10 cellular contexts compared by ENCODE assay signal in the genomic region with DNA sequence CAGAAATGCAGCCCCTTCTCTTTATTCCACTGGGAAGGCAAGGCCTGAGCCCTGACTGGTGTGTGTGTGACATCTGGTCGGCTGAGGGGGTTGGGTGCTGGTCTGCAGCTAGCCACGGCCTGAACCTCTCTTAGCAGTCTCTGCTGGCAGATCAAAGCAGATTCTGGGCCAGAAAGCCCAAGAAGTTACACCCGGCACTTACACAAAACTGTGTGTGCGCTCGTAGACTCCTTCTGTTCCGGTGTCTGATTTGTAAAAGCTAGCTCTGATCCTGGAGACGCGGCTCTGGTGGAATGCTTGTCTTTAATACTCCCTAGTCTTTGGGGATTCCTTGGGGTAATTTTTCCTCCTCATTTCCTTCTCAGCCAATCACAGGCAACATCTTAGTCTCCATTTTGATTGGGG. TPM values are rescaled to one million over a fixed set of nuclear protein-coding genes. Genes with fewer than 3 reads are reported as not detected.
DNase-seq lines count a peak whose midpoint lies in the region; ATAC-seq and TF ChIP-seq lines count a peak whose summit lies in the region.
"Had no signal": no experiment of that assay in that cellular context is flagged by ENCODE, and none has a peak within 500 bp of the region (broad histone marks: within the 10 kb centered on the region; RNA-seq: fewer than 3 reads in every experiment).

No MANE protein-coding gene starts in this region.

- peak overlapping the region; percentile 48 to 88 (median 62) for H3K27ac ChIP-seq in upper lobe of left lung
- H3K27ac ChIP-seq in RWPE1, result no peak overlapping the region

- no peak for TF ChIP-seq EP300 in upper lobe of left lung (IDR thresholded peaks at IDR 0.05)

- H3K36me3 ChIP-seq in upper lobe of left lung, result no peaks in the 10 kb centered on the region

- POLR2A ChIA-PET in WTC11 (lab: Charles Lee) (no interaction called here), RWPE1 (lab: Yijun Ruan, JAX; ENCODE audit: low non-redundant PET) (no interaction called here)

- H3K27ac Mint-ChIP-seq in WTC11 (no peak overlapping the region), nephron progenitor cell (peak overlapping the region; percentile 100)

- H3K27me3 Mint-ChIP-seq in WTC11 (ENCODE audit: low read depth), result peaks cover 80% of the 10 kb centered on the region
- peaks cover 5% of the 10 kb centered on the region for H3K27me3 Mint-ChIP-seq in nephron progenitor cell (ENCODE audit: low read depth, poor library complexity)

- peaks cover 59% of the 10 kb centered on the region for H3K4me1 Mint-ChIP-seq in WTC11
- peaks cover 80% of the 10 kb centered on the region for H3K4me1 Mint-ChIP-seq in nephron progenitor cell

- no peak overlapping the region for H3K4me3 Mint-ChIP-seq in WTC11
- peak overlapping the region; percentile 74 for H3K4me3 Mint-ChIP-seq in nephron progenitor cell

- H3K9me3 Mint-ChIP-seq in WTC11 (no peaks in the 10 kb centered on the region), nephron progenitor cell (no peaks in the 10 kb centered on the region)

- DNase-seq in WTC11 (ENCODE audit: low spot score), result no peak
- DNase-seq in Right ventricle myocardium superior, result peak; percentile 67
- DNase-seq in nephron progenitor cell, result no peak
- DNase-seq in upper lobe of left lung, result no peak
- no peak for DNase-seq in stimulated activated naive CD4-positive, alpha-beta T cell (lab: John Stamatoyannopoulos, UW)
- DNase-seq in NCI-H1436 treated with DMSO at 0.1 percent for 48 hours (lab: John Stamatoyannopoulos, UW), result no peak
- no peak for DNase-seq in RWPE1 (ENCODE audit: low spot score)
- no peak for DNase-seq in head of caudate nucleus
- DNase-seq: NCI-H1105 treated with DMSO at 0.1 percent for 48 hours; stimulated activated CD4-positive, alpha-beta T cell treated with anti-CD3 and anti-CD28 coated beads, Interleukin-1b, Interleukin-23, amount 100 ng/mL, for 48 hours had no signal

- CTCF ChIA-PET in WTC11 (lab: Charles Lee), result interaction anchor here (0.6 to 5.2 kb wide), 11 partner anchors 10 to 259 kb away, joined by 3 to 28 read pairs (median 5); no protein-coding TSS in a partner anchor
- CTCF ChIA-PET in RWPE1 (lab: Yijun Ruan, JAX), result interaction anchor here (0.6 kb wide), 1 partner anchor 335 kb away, joined by 4 read pairs; no protein-coding TSS in a partner anchor

- intact Hi-C loops in Right ventricle myocardium superior (cut with DNase I) (no loop called here), head of caudate nucleus (cut with DNase I) (no loop called here)

- 0 out of 2 replicates have a peak, but pooled peaks have one; percentile 2 for ATAC-seq in WTC11
- peak; percentile 44 for ATAC-seq in Right ventricle myocardium superior (ENCODE audit: poor library complexity)
- peak in 1 of 2 donors; percentile 28 for ATAC-seq in upper lobe of left lung (ENCODE audit: low FRiP score in 2 of 2)

- no peak overlapping the region for H3K4me3 ChIP-seq in upper lobe of left lung

- TF ChIP-seq POLR2A in upper lobe of left lung (IDR thresholded peaks at IDR 0.05), result no peak

- peaks cover 13 to 19% (median 17%) of the 10 kb centered on the region in 4 donors for H3K4me1 ChIP-seq in upper lobe of left lung

- 73 to 79% methylated on average over 8 of the region's 8 CpGs for WGBS in upper lobe of left lung, 2 donors

- TF ChIP-seq CTCF in WTC11 (IDR thresholded peaks at IDR 0.05) (no peak), nephron progenitor cell (IDR thresholded peaks at IDR 0.05) (no peak), upper lobe of left lung (IDR thresholded peaks at IDR 0.05) (no peak), RWPE1 (conservative IDR thresholded peaks at IDR 0.05; ENCODE audit: low read depth) (no peak)

- H3K27me3 ChIP-seq in upper lobe of left lung, result peaks cover 0 to 23% (median 14%) of the 10 kb centered on the region in 4 donors

- no peaks in the 10 kb centered on the region for H3K36me3 Mint-ChIP-seq in WTC11
- H3K36me3 Mint-ChIP-seq in nephron progenitor cell (ENCODE audit: low read depth), result no peaks in the 10 kb centered on the region

- no peaks in the 10 kb centered on the region for H3K9me3 ChIP-seq in upper lobe of left lung

TF ChIP-seq in WTC11, 78 proteins besides CTCF, POLR2A, EP300 and RAD21:
- TF ChIP-seq, protein P1, sequence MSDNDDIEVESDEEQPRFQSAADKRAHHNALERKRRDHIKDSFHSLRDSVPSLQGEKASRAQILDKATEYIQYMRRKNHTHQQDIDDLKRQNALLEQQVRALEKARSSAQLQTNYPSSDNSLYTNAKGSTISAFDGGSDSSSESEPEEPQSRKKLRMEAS (CRISPR knock-in tag; IDR thresholded peaks at IDR 0.05), result no peak
TF ChIP-seq in WTC11: peak in this region for 0.

RNA-seq across cellular contexts. Expression of a gene that starts 5.5 kb away (rescaled TPM):
- total RNA-seq in WTC11 (2021) (1.9 to 3.7 TPM (median 2.3 TPM) in 3 replicates), Right ventricle myocardium superior (5.8 TPM), upper lobe of left lung (10 to 100 TPM in 2 of 6 donors, 1 to 10 TPM in 4; 2.9 to 15.5 (median 8.4) TPM)

RNA-seq across cellular contexts. Expression of a gene that starts 58.6 kb away (rescaled TPM):
- total RNA-seq in WTC11 (2021), result 10.3 to 12.4 TPM (median 11.0 TPM) in 3 replicates
- 6.7 TPM for total RNA-seq in Right ventricle myocardium superior
- 10 to 100 TPM; 11.1 to 25.1 (median 17.3) TPM for total RNA-seq in upper lobe of left lung
